In the genomic region with DNA sequence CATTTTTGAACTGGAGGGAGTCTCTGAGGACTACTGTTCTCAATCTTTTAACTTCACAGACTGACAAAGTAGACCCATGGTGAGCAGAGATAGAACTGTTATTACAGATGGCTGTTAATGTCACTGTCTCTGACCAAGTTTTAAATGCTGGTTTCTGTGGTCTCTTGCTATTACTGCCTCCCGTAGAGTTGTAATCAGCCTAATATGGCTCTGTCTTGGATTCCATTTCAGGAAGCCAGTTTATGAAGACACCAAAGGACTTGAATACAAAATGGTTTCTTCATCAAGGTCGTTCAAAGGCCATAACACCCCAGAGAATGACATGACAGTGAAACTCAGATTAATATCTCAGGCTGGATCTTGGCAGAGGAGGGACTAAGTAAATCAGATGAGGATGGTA, we compare ENCODE assay signal across 25 cellular contexts. TPM values are rescaled to one million over a fixed set of nuclear protein-coding genes. Genes with fewer than 3 reads are reported as not detected.
"Had no signal": no experiment of that assay in that cellular context is flagged by ENCODE, and none has a peak within 500 bp of the region (broad histone marks: within the 10 kb centered on the region; RNA-seq: fewer than 3 reads in every experiment).

No MANE protein-coding gene starts in this region.

- FAIRE-seq: endothelial cell of umbilical vein, frontal cortex had no signal

- H3K4me3 Mint-ChIP-seq: activated CD4-positive, alpha-beta T cell treated with anti-CD3 and anti-CD28 coated beads, Interleukin-2, amount 10 ng/mL, durations not matched to agents 24 days and 14 days; activated CD8-positive, alpha-beta T cell treated with anti-CD3 and anti-CD28 coated beads, Interleukin-2, amount 10 ng/mL, durations not matched to agents 7 days and 5 days; activated naive CD8-positive, alpha-beta T cell treated with anti-CD3 and anti-CD28 coated beads for 36 hours; activated T-cell treated with anti-CD3 and anti-CD28 coated beads, Interleukin-2, amount 50 U/mL, for 72 hours; memory B cell; natural killer cell; stimulated activated naive CD8-positive, alpha-beta T cell treated with anti-CD3 and anti-CD28 coated beads, Interleukin-15, Interleukin-2, amounts not matched to agents 100 ng/mL and 50 ng/mL, for 24 hours had no signal

- H3K9me3 Mint-ChIP-seq: activated CD4-positive, alpha-beta T cell treated with anti-CD3 and anti-CD28 coated beads, Interleukin-2, amount 10 ng/mL, durations not matched to agents 24 days and 14 days; activated naive CD8-positive, alpha-beta T cell treated with anti-CD3 and anti-CD28 coated beads for 36 hours; activated T-cell treated with anti-CD3 and anti-CD28 coated beads, Interleukin-2, amount 50 U/mL, for 72 hours; memory B cell; natural killer cell; stimulated activated naive CD8-positive, alpha-beta T cell treated with anti-CD3 and anti-CD28 coated beads, Interleukin-15, Interleukin-2, amounts not matched to agents 100 ng/mL and 50 ng/mL, for 24 hours had no signal

- H3K27ac ChIP-seq: cardiac muscle cell, prostate gland, suprapubic skin, upper lobe of left lung had no signal

- H3K36me3 ChIP-seq: cardiac muscle cell, prostate gland, suprapubic skin, upper lobe of left lung had no signal

- ATAC-seq: activated CD8-positive, alpha-beta T cell treated with anti-CD3 and anti-CD28 coated beads, Interleukin-2, amount 10 ng/mL, durations not matched to agents 7 days and 5 days; activated T-cell treated with anti-CD3 and anti-CD28 coated beads, Interleukin-2, amount 50 U/mL, for 72 hours; left ventricle myocardium superior; natural killer cell; right cardiac atrium had no signal

- H3K4me2 ChIP-seq: smooth muscle cell had no signal

- H3K4me3 ChIP-seq: cardiac muscle cell, prostate gland, smooth muscle cell, suprapubic skin, upper lobe of left lung had no signal

- H3K27ac Mint-ChIP-seq: activated CD4-positive, alpha-beta T cell treated with anti-CD3 and anti-CD28 coated beads, Interleukin-2, amount 10 ng/mL, durations not matched to agents 24 days and 14 days; activated CD8-positive, alpha-beta T cell treated with anti-CD3 and anti-CD28 coated beads, Interleukin-2, amount 10 ng/mL, durations not matched to agents 7 days and 5 days; activated naive CD8-positive, alpha-beta T cell treated with anti-CD3 and anti-CD28 coated beads for 36 hours; activated T-cell treated with anti-CD3 and anti-CD28 coated beads, Interleukin-2, amount 50 U/mL, for 72 hours; memory B cell; natural killer cell; stimulated activated naive CD8-positive, alpha-beta T cell treated with anti-CD3 and anti-CD28 coated beads, Interleukin-15, Interleukin-2, amounts not matched to agents 100 ng/mL and 50 ng/mL, for 24 hours had no signal

- H3K9me3 ChIP-seq: prostate gland, suprapubic skin, upper lobe of left lung had no signal

- DNase-seq: activated CD4-positive, alpha-beta T cell treated with anti-CD3 and anti-CD28 coated beads, Interleukin-2, amount 10 ng/mL, durations not matched to agents 24 days and 14 days; activated CD4-positive, CD25-positive, alpha-beta regulatory T cell; activated CD8-positive, alpha-beta memory T cell treated with anti-CD3 and anti-CD28 coated beads, Interleukin-2, amount 50 U/mL, for 4 hours; activated CD8-positive, alpha-beta T cell treated with anti-CD3 and anti-CD28 coated beads, Interleukin-2, amount 10 ng/mL, durations not matched to agents 7 days and 5 days; activated naive CD8-positive, alpha-beta T cell treated with anti-CD3 and anti-CD28 coated beads for 36 hours; activated T-cell treated with anti-CD3 and anti-CD28 coated beads, Interleukin-2, amount 50 U/mL, for 72 hours; amygdala; cortex of kidney; effector CD4-positive, alpha-beta T cell; head of caudate nucleus; kidney glomerular epithelial cell; left ventricle myocardium superior; natural killer cell; right cardiac atrium; SW 1271; upper lobe of left lung had no signal

- H3K36me3 Mint-ChIP-seq: activated naive CD8-positive, alpha-beta T cell treated with anti-CD3 and anti-CD28 coated beads for 36 hours; memory B cell; natural killer cell had no signal

RNA-seq across cellular contexts. Expression of gene SFRP4, which starts 3.9 kb away (rescaled TPM):
- total RNA-seq: activated CD4-positive, alpha-beta T cell treated with anti-CD3 and anti-CD28 coated beads, Interleukin-2, amount 10 ng/mL, durations not matched to agents 24 days and 14 days; activated CD8-positive, alpha-beta T cell treated with anti-CD3 and anti-CD28 coated beads, Interleukin-2, amount 10 ng/mL, durations not matched to agents 7 days and 5 days; activated naive CD8-positive, alpha-beta T cell treated with anti-CD3 and anti-CD28 coated beads for 36 hours; activated T-cell treated with anti-CD3 and anti-CD28 coated beads, Interleukin-2, amount 50 U/mL, for 72 hours; endothelial cell of umbilical vein; smooth muscle cell; T-helper 2 cell treated with Interferon-gamma antibody and Interleukin-4, amounts not matched to agents 100 ng/mL and 5 ng/mL, for 36 hours had no signal
- polyA plus RNA-seq: endothelial cell of umbilical vein, smooth muscle cell had no signal
